8 cellular contexts compared by ENCODE assay signal in genomic region chr6:21447987-21448386, GRCh38.
"Had no signal": no experiment of that assay in that cellular context is flagged by ENCODE, and none has a peak within 500 bp of the region (broad histone marks: within the 10 kb centered on the region; RNA-seq: fewer than 3 reads in every experiment).

No MANE protein-coding gene starts in this region.

- H3K4me2 ChIP-seq: KMS-11 had no signal

- H3K4me3 ChIP-seq: HAP-1 had no signal

- H3K27ac ChIP-seq: KMS-11 had no signal

- H3K4me1 Mint-ChIP-seq: IgD-negative memory B cell had no signal

- DNase-seq: GOT3, H7, HFFc6, KBM-7 had no signal

- H3K9ac ChIP-seq: KMS-11 had no signal

- H3K4me1 ChIP-seq: HAP-1 had no signal

- H3K27me3 Mint-ChIP-seq: IgD-negative memory B cell had no signal

- H3K9me3 Mint-ChIP-seq: HFFc6, IgD-negative memory B cell had no signal

- ATAC-seq: HCT116 had no signal

- H3K4me3 Mint-ChIP-seq: HFFc6, IgD-negative memory B cell had no signal

- H3K27ac Mint-ChIP-seq: HFFc6, IgD-negative memory B cell had no signal

- H3K36me3 Mint-ChIP-seq: IgD-negative memory B cell had no signal

- H3K36me3 ChIP-seq: HAP-1 had no signal
